ENCODE assay signal across 11 cellular contexts in the genomic region with DNA sequence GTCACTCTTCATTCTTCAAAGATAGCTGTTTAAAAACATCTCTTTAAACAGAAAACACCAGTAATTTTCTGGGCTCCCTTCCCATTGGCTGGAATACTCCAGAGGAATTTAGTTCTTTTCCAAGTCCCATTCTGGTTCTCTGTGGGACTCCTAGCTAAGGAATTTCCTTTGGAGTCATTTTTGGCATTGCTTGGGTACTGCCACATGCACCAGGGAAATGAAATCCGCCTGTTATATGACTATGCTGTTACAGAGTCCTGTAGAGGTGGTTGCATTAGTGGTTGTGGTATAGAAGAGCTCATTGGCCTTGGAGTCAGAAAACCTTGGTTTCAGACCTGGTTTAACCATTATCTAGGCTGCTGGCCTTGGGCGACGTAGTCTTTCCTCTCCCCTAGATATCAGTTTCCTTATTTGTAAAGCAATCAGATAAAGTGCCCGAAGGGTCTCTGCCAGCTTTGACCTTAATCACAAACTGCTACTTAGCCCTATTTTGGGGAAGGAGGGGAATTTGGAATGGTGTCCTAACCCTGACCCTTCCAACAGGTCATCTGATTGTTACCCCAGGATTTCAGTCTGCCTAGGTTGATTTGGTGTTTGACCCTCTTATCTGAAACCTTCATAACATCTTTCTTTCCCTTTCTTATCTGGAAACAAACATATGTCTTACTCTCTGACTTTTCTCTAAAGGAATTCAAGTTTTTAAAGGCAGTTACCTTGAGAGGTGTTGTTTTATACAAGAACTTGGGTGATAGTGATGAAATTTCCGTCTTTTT. TPM values are rescaled to one million over a fixed set of nuclear protein-coding genes. Genes with fewer than 3 reads are reported as not detected.
A peak's percentile ranks its signal among the peaks of the same experiment; 100 is the strongest.
DNase-seq lines count a peak whose midpoint lies in the region; ATAC-seq and TF ChIP-seq lines count a peak whose summit lies in the region.
"Had no signal": no experiment of that assay in that cellular context is flagged by ENCODE, and none has a peak within 500 bp of the region (broad histone marks: within the 10 kb centered on the region; RNA-seq: fewer than 3 reads in every experiment).

No MANE protein-coding gene starts in this region.

- TF ChIP-seq EP300 in Ishikawa (IDR thresholded peaks at IDR 0.05; ENCODE audit: borderline replicate concordance): no peak
- TF ChIP-seq EP300 in tibial nerve (IDR thresholded peaks at IDR 0.05): no peak

- no peaks in the 10 kb centered on the region for H3K36me3 ChIP-seq in aorta (ENCODE audit: control insufficient read depth in 1 of 2, insufficient read depth in 2 of 2, low read length in 1 of 2)
- no peaks in the 10 kb centered on the region for H3K36me3 ChIP-seq in Peyer's patch
- H3K36me3 ChIP-seq in tibial nerve: no peaks in the 10 kb centered on the region

- no peak for TF ChIP-seq CTCF in Peyer's patch (IDR thresholded peaks at IDR 0.05)
- TF ChIP-seq CTCF in tibial nerve (IDR thresholded peaks at IDR 0.05): no peak

- WGBS in aorta, 2 donors: 8 to 17% methylated on average over 5 of the region's 5 CpGs
- WGBS in tibial nerve, 2 donors: 74 to 80% methylated on average over 5 of the region's 5 CpGs

- H3K9me3 ChIP-seq in aorta (ENCODE audit: control insufficient read depth, low read length) (no peaks in the 10 kb centered on the region), Peyer's patch (no peaks in the 10 kb centered on the region), tibial nerve (no peaks in the 10 kb centered on the region)

- no peak overlapping the region for H3K4me3 Mint-ChIP-seq in activated CD4-positive, alpha-beta T cell treated with anti-CD3 and anti-CD28 coated beads, Interleukin-2, amount 10 ng/mL, durations not matched to agents 24 days and 14 days
- H3K4me3 Mint-ChIP-seq: activated B cell treated with CpG ODN at 0.5 μM for 24 hours; dendritic cell treated with granulocyte-macrophage colony-stimulating factor and Interleukin-4, amounts not matched to agents 40 ng/mL and 50 ng/mL, for 4 days; natural killer cell had no signal

- TF ChIP-seq RAD21 in Ishikawa (IDR thresholded peaks at IDR 0.05; ENCODE audit: low read depth): no peak

- intact Hi-C loops in left ventricle myocardium superior (cut with micrococcal nuclease) (loop anchor here (10.0 kb wide), 2 partner anchors 84 to 474 kb away; partner anchors contain the start of gene MASP1), aorta (cut with DNase I) (no loop called here)
- intact Hi-C loops in activated CD4-positive, alpha-beta T cell treated with anti-CD3 and anti-CD28 coated beads, Interleukin-2, amount 10 ng/mL, durations not matched to agents 24 days and 14 days (cut with micrococcal nuclease): no loop called here

- ATAC-seq in GM21381 (IDR thresholded peaks at IDR 0.05; ENCODE audit: unreplicated experiment): peak; percentile 87
- peak; percentile 43 for ATAC-seq in left ventricle myocardium superior
- peak; percentile 85 for ATAC-seq in aorta (ENCODE audit: low FRiP score)
- ATAC-seq: natural killer cell had no signal

- TF ChIP-seq POLR2A in Peyer's patch (IDR thresholded peaks at IDR 0.05) (no peak), tibial nerve (IDR thresholded peaks at IDR 0.05) (no peak)

- H3K27ac ChIP-seq in aorta (ENCODE audit: low read depth in 1 of 2, low read length in 2 of 2): peak overlapping the region; percentile 47 to 98
- peak overlapping the region in 1 of 4 donors; percentile 36 for H3K27ac ChIP-seq in Peyer's patch
- H3K27ac ChIP-seq in tibial nerve: no peak overlapping the region

- no peak overlapping the region for H3K4me3 ChIP-seq in aorta (ENCODE audit: low read length in 2 of 2)
- H3K4me3 ChIP-seq in Peyer's patch: no peak overlapping the region
- no peak overlapping the region for H3K4me3 ChIP-seq in tibial nerve

- no peaks in the 10 kb centered on the region for H3K36me3 Mint-ChIP-seq in activated CD4-positive, alpha-beta T cell treated with anti-CD3 and anti-CD28 coated beads, Interleukin-2, amount 10 ng/mL, durations not matched to agents 24 days and 14 days (ENCODE audit: low read depth)
- H3K36me3 Mint-ChIP-seq: natural killer cell had no signal

- no peaks in the 10 kb centered on the region for H3K9me3 Mint-ChIP-seq in activated CD4-positive, alpha-beta T cell treated with anti-CD3 and anti-CD28 coated beads, Interleukin-2, amount 10 ng/mL, durations not matched to agents 24 days and 14 days
- H3K9me3 Mint-ChIP-seq: activated B cell treated with CpG ODN at 0.5 μM for 24 hours; dendritic cell treated with granulocyte-macrophage colony-stimulating factor and Interleukin-4, amounts not matched to agents 40 ng/mL and 50 ng/mL, for 4 days; natural killer cell had no signal

- peaks cover 24% of the 10 kb centered on the region for H3K27me3 Mint-ChIP-seq in activated CD4-positive, alpha-beta T cell treated with anti-CD3 and anti-CD28 coated beads, Interleukin-2, amount 10 ng/mL, durations not matched to agents 24 days and 14 days
- H3K27me3 Mint-ChIP-seq: dendritic cell treated with granulocyte-macrophage colony-stimulating factor and Interleukin-4, amounts not matched to agents 40 ng/mL and 50 ng/mL, for 4 days had no signal

- no peak overlapping the region for H3K27ac Mint-ChIP-seq in activated CD4-positive, alpha-beta T cell treated with anti-CD3 and anti-CD28 coated beads, Interleukin-2, amount 10 ng/mL, durations not matched to agents 24 days and 14 days
- H3K27ac Mint-ChIP-seq: activated B cell treated with CpG ODN at 0.5 μM for 24 hours; dendritic cell treated with granulocyte-macrophage colony-stimulating factor and Interleukin-4, amounts not matched to agents 40 ng/mL and 50 ng/mL, for 4 days; natural killer cell had no signal

- H3K27me3 ChIP-seq in aorta (ENCODE audit: control insufficient read depth in 1 of 2, insufficient read depth in 2 of 2, low read length in 1 of 2): no peaks in the 10 kb centered on the region
- H3K27me3 ChIP-seq in Peyer's patch: no peaks in the 10 kb centered on the region
- H3K27me3 ChIP-seq in tibial nerve: no peaks in the 10 kb centered on the region

- H3K4me1 Mint-ChIP-seq in activated CD4-positive, alpha-beta T cell treated with anti-CD3 and anti-CD28 coated beads, Interleukin-2, amount 10 ng/mL, durations not matched to agents 24 days and 14 days: no peaks in the 10 kb centered on the region
- H3K4me1 Mint-ChIP-seq: activated B cell treated with CpG ODN at 0.5 μM for 24 hours had no signal

- no peak for DNase-seq in left ventricle myocardium superior
- no peak for DNase-seq in aorta
- DNase-seq in Peyer's patch: no peak
- DNase-seq in activated CD4-positive, alpha-beta T cell treated with anti-CD3 and anti-CD28 coated beads, Interleukin-2, amount 10 ng/mL, durations not matched to agents 24 days and 14 days: no peak
- DNase-seq in tibial nerve (ENCODE audit: low spot score in 2 of 2): no peak
- DNase-seq: activated B cell treated with CpG ODN at 0.5 μM for 24 hours, natural killer cell, NCI-H2029 had no signal

- peaks cover 13 to 19% of the 10 kb centered on the region in 2 donors for H3K4me1 ChIP-seq in aorta (ENCODE audit: control insufficient read depth in 1 of 2, insufficient read depth in 2 of 2, low read length in 2 of 2)
- peaks cover 0 to 25% (median 0%) of the 10 kb centered on the region in 4 donors for H3K4me1 ChIP-seq in Peyer's patch
- H3K4me1 ChIP-seq in tibial nerve: peaks cover 0 to 44% (median 15%) of the 10 kb centered on the region in 4 donors

TF ChIP-seq in Ishikawa, 13 proteins besides CTCF, POLR2A, EP300 and RAD21:
- TF ChIP-seq ZBTB7A (IDR thresholded peaks at IDR 0.05; ENCODE audit: low read depth) (no peak), TAF1 (IDR thresholded peaks at IDR 0.05; ENCODE audit: low read depth) (no peak), MAX (IDR thresholded peaks at IDR 0.05) (no peak), CREB1 (IDR thresholded peaks at IDR 0.05; ENCODE audit: low read depth) (no peak), NFIC (IDR thresholded peaks at IDR 0.05) (0 out of 2 replicates have a peak, but pooled peaks have one; percentile 18), TEAD4 (IDR thresholded peaks at IDR 0.05) (0 out of 2 replicates have a peak, but pooled peaks have one; percentile 28)

RNA-seq across cellular contexts. Expression of gene RTP1, which starts 13.5 kb away (rescaled TPM):
- total RNA-seq in left ventricle myocardium superior (not detected), aorta (under 1 TPM; 0.16 to 0.48 TPM), Peyer's patch (not detected), tibial nerve (not detected)
- polyA plus RNA-seq in aorta: not detected
- total RNA-seq in activated CD4-positive, alpha-beta T cell treated with anti-CD3 and anti-CD28 coated beads, Interleukin-2, amount 10 ng/mL, durations not matched to agents 24 days and 14 days: not detected in 2 replicates
- total RNA-seq: activated B cell treated with CpG ODN at 0.5 μM for 24 hours, natural killer cell had no signal

Comparison
In these comparisons a context has a peak if more than half of its experiments do, and no peak if none do; other contexts are left out.
1. H3K27ac ChIP-seq: peak in aorta (2 of 2); none in tibial nerve (0 of 4).
2. Peak in every context shown above with its lines, with median percentiles within 50 percentile points of each other: ATAC-seq.